In genomic region chr19:5260381-5260967, GRCh38 we compare ENCODE assay signal across 16 cellular contexts.
"Had no signal": no experiment of that assay in that cellular context is flagged by ENCODE, and none has a peak within 500 bp of the region (broad histone marks: within the 10 kb centered on the region; RNA-seq: fewer than 3 reads in every experiment).

No MANE protein-coding gene starts in this region.

- H3K4me1 ChIP-seq: ascending aorta, sigmoid colon, tibial artery had no signal

- DNase-seq: activated CD4-positive, alpha-beta T cell treated with anti-CD3 and anti-CD28 coated beads for 1 hour; activated CD4-positive, alpha-beta T cell treated with anti-CD3 and anti-CD28 coated beads, Interleukin-2, amount 50 U/mL, for 4 hours; activated naive CD4-positive, alpha-beta T cell treated with anti-CD3 and anti-CD28 coated beads for 36 hours; activated naive CD8-positive, alpha-beta T cell treated with anti-CD3 and anti-CD28 coated beads, Interleukin-2, amount 50 U/mL, for 24 hours; activated T-cell treated with anti-CD3 and anti-CD28 coated beads, Interleukin-2, amount 50 U/mL, for 1 hour; dermis blood vessel endothelial cell; hypothalamus; kidney glomerular epithelial cell; ovary; sigmoid colon; stimulated activated CD4-positive, alpha-beta T cell treated with anti-CD3 and anti-CD28 coated beads, Interleukin-1b, Interleukin-23, amount 100 ng/mL, for 48 hours; tibial artery had no signal

- H3K27me3 Mint-ChIP-seq: activated naive CD8-positive, alpha-beta T cell treated with anti-CD3 and anti-CD28 coated beads, Interleukin-2, amount 50 U/mL, for 24 hours had no signal

- H3K27ac Mint-ChIP-seq: activated naive CD4-positive, alpha-beta T cell treated with anti-CD3 and anti-CD28 coated beads for 36 hours; activated naive CD8-positive, alpha-beta T cell treated with anti-CD3 and anti-CD28 coated beads, Interleukin-2, amount 50 U/mL, for 24 hours; activated T-helper 2 cell treated with anti-CD3 and anti-CD28 coated beads, Interferon-gamma antibody, Interleukin-2, Interleukin-4, amounts not matched to agents 10 μg/mL and 5 μg/mL and 100 μg/mL, durations not matched to agents 14 hours and 24 hours and 36 hours; nephron had no signal

- ATAC-seq: activated naive CD8-positive, alpha-beta T cell treated with anti-CD3 and anti-CD28 coated beads, Interleukin-2, amount 50 U/mL, for 24 hours; SK-N-SH treated with all-trans-retinoic acid at 6 μM for 48 hours had no signal

- H3K4me3 ChIP-seq: ascending aorta, ovary, sigmoid colon, tibial artery had no signal

- H3K27me3 ChIP-seq: ascending aorta, ovary, sigmoid colon, tibial artery had no signal

- H3K4me1 Mint-ChIP-seq: activated naive CD8-positive, alpha-beta T cell treated with anti-CD3 and anti-CD28 coated beads, Interleukin-2, amount 50 U/mL, for 24 hours; nephron had no signal

- H3K4me3 Mint-ChIP-seq: activated naive CD4-positive, alpha-beta T cell treated with anti-CD3 and anti-CD28 coated beads for 36 hours; activated naive CD8-positive, alpha-beta T cell treated with anti-CD3 and anti-CD28 coated beads, Interleukin-2, amount 50 U/mL, for 24 hours; nephron had no signal

- H3K27ac ChIP-seq: ascending aorta, ovary, sigmoid colon, tibial artery had no signal
